7 cellular contexts compared by ENCODE assay signal in genomic region chr1:114154146-114154962, GRCh38. TPM values are rescaled to one million over a fixed set of nuclear protein-coding genes. Genes with fewer than 3 reads are reported as not detected.
DNase-seq lines count a peak whose midpoint lies in the region; ATAC-seq and TF ChIP-seq lines count a peak whose summit lies in the region.

No MANE protein-coding gene starts in this region.

- TF ChIP-seq EP300 in ovary (IDR thresholded peaks at IDR 0.05): no peak

- no peak overlapping the region for H3K4me3 ChIP-seq in endodermal cell (ENCODE audit: low read length)
- H3K4me3 ChIP-seq in ovary: no peak overlapping the region

- H3K4me1 Mint-ChIP-seq in endodermal cell: peaks cover 20% of the 10 kb centered on the region

- intact Hi-C loops in ovary (cut with DNase I): loop anchor here in 1 of 4 donors (10.0 kb wide), 1 partner anchor 130 kb away; no protein-coding TSS in a partner anchor

- peaks cover 92% of the 10 kb centered on the region for H3K27me3 Mint-ChIP-seq in endodermal cell (ENCODE audit: insufficient read depth)

- H3K9me3 ChIP-seq in endodermal cell (ENCODE audit: control insufficient read depth, low read length) (no peaks in the 10 kb centered on the region), ovary (no peaks in the 10 kb centered on the region)

- H3K4me3 Mint-ChIP-seq in endodermal cell: peak overlapping the region; percentile 65

- TF ChIP-seq CTCF in endodermal cell (conservative IDR thresholded peaks at IDR 0.05) (no peak), ovary (IDR thresholded peaks at IDR 0.05) (no peak)

- no peak overlapping the region for H3K9ac ChIP-seq in endodermal cell (ENCODE audit: extremely low read depth, low read length, poor library complexity, severe bottlenecking)

- H3K27me3 ChIP-seq in endodermal cell (ENCODE audit: control insufficient read depth, insufficient read depth, low read length, poor library complexity, severe bottlenecking): peaks cover 98% of the 10 kb centered on the region
- H3K27me3 ChIP-seq in ovary: peaks cover 13% of the 10 kb centered on the region

- H3K9me3 Mint-ChIP-seq in endodermal cell: no peaks in the 10 kb centered on the region

- H3K27ac Mint-ChIP-seq in endodermal cell: no peak overlapping the region

- H3K36me3 ChIP-seq in endodermal cell (ENCODE audit: control insufficient read depth, insufficient read depth, low read length) (no peaks in the 10 kb centered on the region), ovary (no peaks in the 10 kb centered on the region)

- peaks cover 9% of the 10 kb centered on the region for H3K4me1 ChIP-seq in endodermal cell (ENCODE audit: control insufficient read depth, insufficient read depth, low read length)
- peaks cover 11% of the 10 kb centered on the region for H3K4me1 ChIP-seq in ovary (ENCODE audit: insufficient read depth)

- H3K36me3 Mint-ChIP-seq in endodermal cell (ENCODE audit: low read depth): no peaks in the 10 kb centered on the region

- DNase-seq in EH (ENCODE audit: low read depth) (peak; percentile 29), NCI-H2227 treated with DMSO at 0.1 percent for 48 hours (lab: John Stamatoyannopoulos, UW) (peak; percentile 16), endodermal cell (peak; percentile 87), ovary (peak in 3 of 5 donors; percentile 22 to 55 (median 36)), midbrain (lab: John Stamatoyannopoulos, UW) (no peak), AML-193 (lab: John Stamatoyannopoulos, UW) (no peak)

- 7 to 11% methylated on average over 24 to 41 of the region's 41 CpGs for WGBS in endodermal cell (ENCODE audit: insufficient coverage in 1 of 2, insufficient read length in 1 of 2), 2 experiments
- 2 to 8% (median 4%) methylated on average over 41 of the region's 41 CpGs for WGBS in ovary, 3 donors

- H3K27ac ChIP-seq in endodermal cell (ENCODE audit: low read depth, low read length) (no peak overlapping the region), ovary (no peak overlapping the region)

- ATAC-seq in HG03342 (IDR thresholded peaks at IDR 0.05; ENCODE audit: unreplicated experiment): no peak

- no peak for TF ChIP-seq POLR2A in ovary (IDR thresholded peaks at IDR 0.05)

RNA-seq across cellular contexts. Expression of gene SYT6, which starts 0.7 kb away (rescaled TPM):
- total RNA-seq in endodermal cell (1 to 10 TPM; 1.3 to 4.4 TPM), ovary (1 to 10 TPM in 1 of 7 donors, under 1 TPM in 6; 0.13 to 2.2 (median 0.36) TPM)
- 6.0 TPM for polyA plus RNA-seq in endodermal cell (2013, experiment 1 of 2)
- 2.4 TPM for polyA plus RNA-seq in endodermal cell (2013, experiment 2 of 2)
- polyA plus RNA-seq in ovary: under 1 TPM; 0.13 to 0.35 TPM

Comparison
In these comparisons a context has a peak if more than half of its experiments do, and no peak if none do; other contexts are left out.
1. DNase-seq: peak in EH (single experiment), NCI-H2227 treated with DMSO at 0.1 percent for 48 hours (single experiment), endodermal cell (single experiment) and ovary (3 of 5); none in midbrain (single experiment) and AML-193 (0 of 2).